ENCODE assay signal across 8 cellular contexts in the genomic region with DNA sequence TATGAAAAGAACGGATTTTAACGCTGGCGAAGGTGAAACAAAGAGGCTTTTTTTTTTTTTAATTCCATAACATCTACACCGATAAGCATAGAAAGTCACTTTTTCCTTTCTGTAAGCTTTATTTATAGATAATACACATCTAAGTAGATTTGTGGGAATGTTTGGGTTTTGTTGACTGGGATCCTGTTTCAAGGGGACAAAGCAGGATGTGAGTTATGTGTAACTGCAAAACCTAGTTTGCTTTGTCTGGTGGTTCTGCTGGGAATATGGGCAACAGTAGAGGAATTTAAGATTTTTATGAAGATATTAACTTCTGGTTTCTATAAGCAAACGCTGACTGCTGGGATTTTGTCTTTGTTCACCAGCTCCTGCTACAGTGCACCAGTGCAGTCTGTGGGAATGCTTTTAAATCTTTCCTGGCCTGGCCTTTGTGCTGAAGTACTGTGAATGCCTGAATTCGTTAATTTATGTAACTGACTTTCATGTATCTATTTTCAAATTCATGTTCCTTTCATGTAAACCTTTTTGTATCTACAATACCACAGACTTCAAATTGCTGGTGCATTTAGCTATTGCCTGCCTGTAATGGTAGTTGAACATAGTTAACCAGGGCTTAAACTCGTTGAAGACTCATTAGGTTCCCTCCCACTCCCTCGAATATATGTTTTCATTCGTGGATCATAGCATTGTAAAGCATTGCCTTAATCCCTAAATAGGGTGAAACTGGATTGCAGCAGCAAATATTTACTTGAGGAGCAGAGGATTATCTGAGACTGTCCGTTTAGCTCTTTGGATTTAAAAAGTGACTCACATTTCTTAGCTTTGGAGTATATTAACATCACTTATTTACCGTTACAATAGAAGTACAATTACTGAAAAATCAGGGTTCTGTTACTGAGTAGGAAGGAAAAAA. TPM values are rescaled to one million over a fixed set of nuclear protein-coding genes. Genes with fewer than 3 reads are reported as not detected.
DNase-seq lines count a peak whose midpoint lies in the region; ATAC-seq, FAIRE-seq and TF ChIP-seq lines count a peak whose summit lies in the region.

No MANE protein-coding gene starts in this region.

- peak overlapping the region; percentile 97 for H3K4me3 Mint-ChIP-seq in activated CD4-positive, alpha-beta T cell treated with anti-CD3 and anti-CD28 coated beads, Interleukin-2, amount 10 ng/mL, durations not matched to agents 24 days and 14 days
- peak overlapping the region; percentile 97 for H3K4me3 Mint-ChIP-seq in activated CD8-positive, alpha-beta T cell treated with anti-CD3 and anti-CD28 coated beads for 36 hours

- H3K9me3 Mint-ChIP-seq in activated CD4-positive, alpha-beta T cell treated with anti-CD3 and anti-CD28 coated beads, Interleukin-2, amount 10 ng/mL, durations not matched to agents 24 days and 14 days = no peaks in the 10 kb centered on the region
- no peaks in the 10 kb centered on the region for H3K9me3 Mint-ChIP-seq in activated CD8-positive, alpha-beta T cell treated with anti-CD3 and anti-CD28 coated beads for 36 hours

- WGBS in small intestine, 3 donors = 11 to 23% (median 18%) methylated on average over 11 of the region's 11 CpGs

- intact Hi-C loops in activated CD4-positive, alpha-beta T cell treated with anti-CD3 and anti-CD28 coated beads, Interleukin-2, amount 10 ng/mL, durations not matched to agents 24 days and 14 days (cut with micrococcal nuclease) = loop anchor here (1.0 to 5.0 kb wide), 3 partner anchors 155 to 1170 kb away; a partner anchor contains a TSS
- intact Hi-C loops in activated CD8-positive, alpha-beta T cell treated with anti-CD3 and anti-CD28 coated beads for 36 hours (cut with micrococcal nuclease) = no loop called here

- H3K4me3 ChIP-seq in iPS-11a (ENCODE audit: low read depth, low read length) = peak overlapping the region; percentile 91
- peak overlapping the region; percentile 52 to 98 for H3K4me3 ChIP-seq in small intestine (ENCODE audit: low read depth in 1 of 2, low read length in 2 of 2)

- H3K4me1 ChIP-seq in small intestine (ENCODE audit: control insufficient read depth in 2 of 2, insufficient read depth in 1 of 2, low read depth in 1 of 2, low read length in 1 of 2) = peaks cover 0 to 9% of the 10 kb centered on the region in 2 donors

- POLR2A ChIA-PET in activated CD8-positive, alpha-beta T cell treated with anti-CD3 and anti-CD28 coated beads for 36 hours (lab: Charles Lee) = interaction anchor here (0.7 to 2.3 kb wide), 8 partner anchors 10 to 222 kb away, joined by 3 to 10 read pairs (median 5); a partner anchor contains a TSS

- peak overlapping the region; percentile 64 for H3K27ac Mint-ChIP-seq in activated CD4-positive, alpha-beta T cell treated with anti-CD3 and anti-CD28 coated beads, Interleukin-2, amount 10 ng/mL, durations not matched to agents 24 days and 14 days
- H3K27ac Mint-ChIP-seq in activated CD8-positive, alpha-beta T cell treated with anti-CD3 and anti-CD28 coated beads for 36 hours = peak overlapping the region; percentile 96

- ATAC-seq in activated CD8-positive, alpha-beta T cell treated with anti-CD3 and anti-CD28 coated beads for 36 hours = no peak
- ATAC-seq in GM21576 (IDR thresholded peaks at IDR 0.05; ENCODE audit: unreplicated experiment) = no peak
- ATAC-seq in GM21390 (IDR thresholded peaks at IDR 0.05; ENCODE audit: unreplicated experiment) = no peak
- no peak for ATAC-seq in HG03280 (IDR thresholded peaks at IDR 0.05; ENCODE audit: unreplicated experiment)

- H3K9me3 ChIP-seq in small intestine (ENCODE audit: control insufficient read depth, low read depth) = no peaks in the 10 kb centered on the region

- CTCF ChIA-PET in activated CD8-positive, alpha-beta T cell treated with anti-CD3 and anti-CD28 coated beads for 36 hours (lab: Charles Lee) = interaction anchor here (0.6 to 2.3 kb wide), 10 partner anchors 7 to 91 kb away, joined by 3 to 14 read pairs (median 4); a partner anchor contains a TSS

- no peaks in the 10 kb centered on the region for H3K36me3 ChIP-seq in small intestine (ENCODE audit: control insufficient read depth in 2 of 2, insufficient read depth in 2 of 2, low read length in 2 of 2)

- no peak for TF ChIP-seq CTCF in activated CD8-positive, alpha-beta T cell treated with anti-CD3 and anti-CD28 coated beads for 36 hours (IDR thresholded peaks at IDR 0.05)

- no peak for FAIRE-seq in small intestine (lab: Jason Lieb, UNC)

- H3K36me3 Mint-ChIP-seq in activated CD4-positive, alpha-beta T cell treated with anti-CD3 and anti-CD28 coated beads, Interleukin-2, amount 10 ng/mL, durations not matched to agents 24 days and 14 days (ENCODE audit: low read depth) = peaks cover 7% of the 10 kb centered on the region
- peaks cover 5% of the 10 kb centered on the region for H3K36me3 Mint-ChIP-seq in activated CD8-positive, alpha-beta T cell treated with anti-CD3 and anti-CD28 coated beads for 36 hours (ENCODE audit: low read depth)

- H3K27ac ChIP-seq in small intestine (ENCODE audit: low read depth in 1 of 2, low read length in 1 of 2) = peak overlapping the region in 1 of 2 donors; percentile 91

- H3K27me3 ChIP-seq in small intestine (ENCODE audit: control insufficient read depth in 2 of 2, insufficient read depth in 2 of 2, low read length in 2 of 2) = no peaks in the 10 kb centered on the region

- H3K27me3 Mint-ChIP-seq in activated CD4-positive, alpha-beta T cell treated with anti-CD3 and anti-CD28 coated beads, Interleukin-2, amount 10 ng/mL, durations not matched to agents 24 days and 14 days = no peaks in the 10 kb centered on the region
- no peaks in the 10 kb centered on the region for H3K27me3 Mint-ChIP-seq in activated CD8-positive, alpha-beta T cell treated with anti-CD3 and anti-CD28 coated beads for 36 hours

- peaks cover 17% of the 10 kb centered on the region for H3K4me1 Mint-ChIP-seq in activated CD4-positive, alpha-beta T cell treated with anti-CD3 and anti-CD28 coated beads, Interleukin-2, amount 10 ng/mL, durations not matched to agents 24 days and 14 days
- peaks cover 37% of the 10 kb centered on the region for H3K4me1 Mint-ChIP-seq in activated CD8-positive, alpha-beta T cell treated with anti-CD3 and anti-CD28 coated beads for 36 hours (ENCODE audit: low read depth)

- no peak for DNase-seq in activated CD4-positive, alpha-beta T cell treated with anti-CD3 and anti-CD28 coated beads, Interleukin-2, amount 10 ng/mL, durations not matched to agents 24 days and 14 days
- DNase-seq in activated CD4-positive, alpha-beta T cell treated with anti-CD3 and anti-CD28 coated beads for 4 hours = no peak
- DNase-seq in activated CD8-positive, alpha-beta T cell treated with anti-CD3 and anti-CD28 coated beads for 36 hours = no peak
- DNase-seq in small intestine = peak; percentile 5

RNA-seq across cellular contexts. Expression of a gene that starts 1.5 kb away (rescaled TPM):
- 16.1 and 20.0 TPM in 2 replicates for total RNA-seq in activated CD4-positive, alpha-beta T cell treated with anti-CD3 and anti-CD28 coated beads, Interleukin-2, amount 10 ng/mL, durations not matched to agents 24 days and 14 days
- total RNA-seq in activated CD8-positive, alpha-beta T cell treated with anti-CD3 and anti-CD28 coated beads for 36 hours = 10 to 100 TPM; 17.1 to 18.2 TPM
- polyA plus RNA-seq in small intestine = 10 to 100 TPM; 12.5 to 16.8 (median 15.5) TPM
